In the genomic region with DNA sequence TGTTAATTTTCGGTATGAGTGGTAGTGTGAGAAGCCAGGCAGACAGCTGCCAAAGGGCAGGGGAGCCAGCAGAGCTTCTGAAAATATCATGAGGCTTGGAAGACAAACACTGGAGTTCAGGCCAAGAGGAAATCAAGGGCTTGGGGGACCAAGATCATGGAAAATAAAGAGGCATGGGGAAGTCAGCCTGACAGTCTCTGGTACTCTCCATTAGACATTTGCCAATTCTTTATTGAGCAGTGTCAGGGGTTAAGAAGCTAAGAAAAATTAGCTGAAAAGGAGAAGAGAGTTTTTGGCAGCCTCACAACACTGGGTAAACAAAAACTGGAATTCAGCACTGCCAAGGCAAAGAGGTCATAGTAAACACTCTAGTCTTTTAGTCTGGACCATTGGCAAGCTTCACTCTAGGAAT, we compare ENCODE assay signal across 13 cellular contexts.
A peak's percentile ranks its signal among the peaks of the same experiment; 100 is the strongest.
DNase-seq lines count a peak whose midpoint lies in the region; ATAC-seq and TF ChIP-seq lines count a peak whose summit lies in the region.
"Had no signal": no experiment of that assay in that cellular context is flagged by ENCODE, and none has a peak within 500 bp of the region (broad histone marks: within the 10 kb centered on the region; RNA-seq: fewer than 3 reads in every experiment).

No MANE protein-coding gene starts in this region.

- H3K9ac ChIP-seq in OCI-LY3 (ENCODE audit: low read length), result no peak overlapping the region

- H3K4me3 ChIP-seq in LNCaP clone FGC (ENCODE audit: low read depth, low read length), result no peak overlapping the region
- no peak overlapping the region for H3K4me3 ChIP-seq in OCI-LY3 (ENCODE audit: low read length)
- no peak overlapping the region for H3K4me3 ChIP-seq in left ventricle myocardium inferior
- H3K4me3 ChIP-seq in foreskin fibroblast (ENCODE audit: low read depth in 1 of 2, low read length in 2 of 2), result no peak overlapping the region
- H3K4me3 ChIP-seq: K562, spleen had no signal

- peak; percentile 62 for DNase-seq in LNCaP clone FGC (ENCODE audit: low read depth)
- DNase-seq in left ventricle myocardium inferior, result peak; percentile 23
- no peak for DNase-seq in sciatic nerve (ENCODE audit: low spot score)
- no peak for DNase-seq in HUDEP-2 (lab: John Stamatoyannopoulos, UW; ENCODE audit: unreplicated experiment in 76 of 76)
- DNase-seq in SIG-M5 (lab: John Stamatoyannopoulos, UW), result no peak
- no peak for DNase-seq in foreskin fibroblast
- DNase-seq: activated effector memory CD4-positive, alpha-beta T cell treated with Interleukin-2 at 50 U/mL for 16 hours; NCI-H1436 treated with DMSO at 0.1 percent for 48 hours; spleen had no signal

- peaks cover 13% of the 10 kb centered on the region for H3K4me1 ChIP-seq in OCI-LY3 (ENCODE audit: low read length)
- peaks cover 55% of the 10 kb centered on the region for H3K4me1 ChIP-seq in left ventricle myocardium inferior
- H3K4me1 ChIP-seq: spleen had no signal

- H3K4me2 ChIP-seq in OCI-LY3 (ENCODE audit: low read length), result peak overlapping the region; percentile 57

- no peaks in the 10 kb centered on the region for H3K27me3 ChIP-seq in OCI-LY3 (ENCODE audit: low read depth, low read length)
- no peaks in the 10 kb centered on the region for H3K27me3 ChIP-seq in left ventricle myocardium inferior (ENCODE audit: low read depth)
- H3K27me3 ChIP-seq: spleen had no signal

- H2AFZ ChIP-seq in OCI-LY3 (ENCODE audit: low read depth, low read length), result no peak overlapping the region

- intact Hi-C loops in left ventricle myocardium inferior (cut with micrococcal nuclease), result no loop called here
- intact Hi-C loops in sciatic nerve (cut with DNase I), result no loop called here

- H3K36me3 ChIP-seq in OCI-LY3 (replicated peaks; ENCODE audit: low read depth, low read length), result no peaks in the 10 kb centered on the region
- H3K36me3 ChIP-seq in left ventricle myocardium inferior, result no peaks in the 10 kb centered on the region
- H3K36me3 ChIP-seq: spleen had no signal

- H3K27ac ChIP-seq in OCI-LY3 (ENCODE audit: low read length), result peak overlapping the region; percentile 8; the same call in 1 of the 2 replicates
- peak overlapping the region; percentile 34 for H3K27ac ChIP-seq in left ventricle myocardium inferior (replicated peaks)
- H3K27ac ChIP-seq: spleen had no signal

- ATAC-seq in sciatic nerve (peak; percentile 84), GM18519 (IDR thresholded peaks at IDR 0.05; ENCODE audit: low FRiP score, unreplicated experiment) (no peak)
- ATAC-seq: HCT116, K562 had no signal

- no peaks in the 10 kb centered on the region for H4K20me1 ChIP-seq in OCI-LY3 (ENCODE audit: insufficient read depth, low read length)

- H3K79me2 ChIP-seq in OCI-LY3 (ENCODE audit: low read length), result no peaks in the 10 kb centered on the region

- H3K9me3 ChIP-seq in OCI-LY3 (ENCODE audit: insufficient read depth, low read length) (no peaks in the 10 kb centered on the region), left ventricle myocardium inferior (replicated peaks) (no peaks in the 10 kb centered on the region)
- H3K9me3 ChIP-seq: spleen had no signal

- TF ChIP-seq CTCF in LNCaP clone FGC (IDR thresholded peaks at IDR 0.05; ENCODE audit: control insufficient read depth, extremely low read depth, insufficient read depth) (no peak), OCI-LY3 (IDR thresholded peaks at IDR 0.05; ENCODE audit: low read depth, low read length) (no peak), left ventricle myocardium inferior (IDR thresholded peaks at IDR 0.05; ENCODE audit: borderline replicate concordance) (no peak), foreskin fibroblast (IDR thresholded peaks at IDR 0.05; ENCODE audit: low read depth, low read length) (no peak)

Comparison
In these comparisons a context has a peak if more than half of its experiments do, and no peak if none do; other contexts are left out.
1. DNase-seq: peak in LNCaP clone FGC (single experiment) and left ventricle myocardium inferior (single experiment); none in sciatic nerve (single experiment), HUDEP-2 (0 of 76), SIG-M5 (single experiment) and foreskin fibroblast (0 of 2).